6 cellular contexts compared by ENCODE assay signal in the genomic region with DNA sequence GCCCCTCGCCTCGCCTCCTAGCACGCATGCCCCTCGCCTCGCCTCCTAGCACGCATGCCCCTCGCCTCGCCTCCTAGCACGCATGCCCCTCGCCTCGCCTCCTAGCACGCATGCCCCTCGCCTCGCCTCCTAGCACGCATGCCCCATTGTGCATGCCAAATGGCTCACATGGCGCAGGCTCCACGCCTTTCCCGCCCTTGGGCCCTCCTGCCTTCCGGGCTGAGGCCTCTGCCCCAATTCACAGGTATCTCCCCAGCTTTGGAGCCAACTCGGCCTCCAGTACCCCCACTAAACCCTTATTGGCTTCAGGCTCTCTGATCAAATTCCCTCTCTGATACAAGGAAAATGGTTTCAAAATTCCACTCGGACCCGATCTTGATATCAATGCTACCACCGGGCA. TPM values are rescaled to one million over a fixed set of nuclear protein-coding genes. Genes with fewer than 3 reads are reported as not detected.
"Had no signal": no experiment of that assay in that cellular context is flagged by ENCODE, and none has a peak within 500 bp of the region (broad histone marks: within the 10 kb centered on the region; RNA-seq: fewer than 3 reads in every experiment).

No MANE protein-coding gene starts in this region.

RNA-seq across cellular contexts. Expression of a gene that starts 11.4 kb away (rescaled TPM):
- total RNA-seq: HepG2, HT-29, HT1080, IMR-90, K562 had no signal
- polyA plus RNA-seq: HepG2, IgD-negative memory B cell, IMR-90, K562 had no signal
